Comparison of ENCODE assay signal across 8 cellular contexts in the genomic region with DNA sequence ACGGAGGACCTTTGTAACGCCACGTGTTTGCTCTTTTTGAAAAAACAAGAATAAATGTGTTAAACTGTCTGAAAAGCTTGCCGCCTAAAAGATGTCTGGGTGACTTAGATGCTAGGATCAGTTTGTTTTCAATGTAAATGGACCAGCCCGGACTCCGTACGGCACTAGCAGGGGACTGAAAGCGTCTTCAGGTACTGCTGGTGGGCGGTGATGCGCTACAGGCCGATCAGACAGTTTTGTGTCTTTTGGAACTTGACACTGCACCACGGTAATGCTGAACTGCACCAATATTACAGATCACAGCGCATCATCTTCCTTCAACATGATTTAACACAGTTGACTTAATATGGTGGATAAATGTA. TPM values are rescaled to one million over a fixed set of nuclear protein-coding genes. Genes with fewer than 3 reads are reported as not detected.
DNase-seq lines count a peak whose midpoint lies in the region; ATAC-seq and TF ChIP-seq lines count a peak whose summit lies in the region.

No MANE protein-coding gene starts in this region.

- H3K27me3 Mint-ChIP-seq in activated CD4-positive, alpha-beta memory T cell treated with anti-CD3 and anti-CD28 coated beads, Interleukin-2, amount 10 ng/mL, durations not matched to agents 7 days and 5 days: no peaks in the 10 kb centered on the region
- no peaks in the 10 kb centered on the region for H3K27me3 Mint-ChIP-seq in nephron progenitor cell (ENCODE audit: low read depth, poor library complexity)

- DNase-seq in NCI-H1436 (lab: John Stamatoyannopoulos, UW) (peak; percentile 18), NCI-H1436 treated with DMSO at 0.1 percent for 48 hours (lab: John Stamatoyannopoulos, UW) (no peak), Karpas-422 (no peak), fibroblast of lung (ENCODE audit: low read depth in 2 of 2) (peak; percentile 33 to 53), nephron progenitor cell (no peak), uterus (no peak)
- no peak for DNase-seq in activated CD4-positive, alpha-beta memory T cell treated with anti-CD3 and anti-CD28 coated beads, Interleukin-2, amount 10 ng/mL, durations not matched to agents 7 days and 5 days

- intact Hi-C loops in uterus (cut with DNase I; ENCODE audit: low total_unique reads): no loop called here

- CTCF ChIA-PET in activated CD4-positive, alpha-beta memory T cell treated with anti-CD3 and anti-CD28 coated beads, Interleukin-2, amount 10 ng/mL, durations not matched to agents 7 days and 5 days (lab: Charles Lee): interaction anchor here (1.2 to 3.2 kb wide), 16 partner anchors 13 to 390 kb away, joined by 3 to 31 read pairs (median 6); partner anchors contain the start of genes DNAAF1, HSDL1 and TAF1C

- no peak for ATAC-seq in HG03439 (IDR thresholded peaks at IDR 0.05; ENCODE audit: unreplicated experiment)

- H3K36me3 ChIP-seq in Karpas-422 (ENCODE audit: insufficient read depth, low read length): no peaks in the 10 kb centered on the region; the same call in 1 of the 2 replicates
- H3K36me3 ChIP-seq in fibroblast of lung (ENCODE audit: control insufficient read depth, insufficient read depth, low read length): peaks cover 2% of the 10 kb centered on the region
- no peaks in the 10 kb centered on the region for H3K36me3 ChIP-seq in uterus

- POLR2A ChIA-PET in activated CD4-positive, alpha-beta memory T cell treated with anti-CD3 and anti-CD28 coated beads, Interleukin-2, amount 10 ng/mL, durations not matched to agents 7 days and 5 days (lab: Charles Lee): interaction anchor here (0.8 to 3.7 kb wide), 28 partner anchors 10 to 1683 kb away, joined by 3 to 38 read pairs (median 6); partner anchors contain the start of genes DNAAF1, HSBP1, HSDL1 and MEAK7

- H3K4me1 ChIP-seq in Karpas-422 (ENCODE audit: low read length) (peaks cover 23% of the 10 kb centered on the region), fibroblast of lung (ENCODE audit: control insufficient read depth, extremely low read depth, insufficient read depth, low read length) (no peaks in the 10 kb centered on the region), uterus (peaks cover 0 to 7% of the 10 kb centered on the region in 2 donors)

- H3K27ac Mint-ChIP-seq in activated CD4-positive, alpha-beta memory T cell treated with anti-CD3 and anti-CD28 coated beads, Interleukin-2, amount 10 ng/mL, durations not matched to agents 7 days and 5 days: peak overlapping the region; percentile 85
- H3K27ac Mint-ChIP-seq in nephron progenitor cell: peak overlapping the region; percentile 75

- peak overlapping the region; percentile 17; the same call in 1 of the 2 replicates for H2AFZ ChIP-seq in Karpas-422 (ENCODE audit: low read length)
- peak overlapping the region; percentile 86 for H2AFZ ChIP-seq in fibroblast of lung (ENCODE audit: low read length)

- H3K79me2 ChIP-seq in Karpas-422 (ENCODE audit: low read length): peaks cover 39% of the 10 kb centered on the region
- peaks cover 32% of the 10 kb centered on the region for H3K79me2 ChIP-seq in fibroblast of lung (ENCODE audit: control insufficient read depth, insufficient read depth, low read length)

- H3K4me1 Mint-ChIP-seq in activated CD4-positive, alpha-beta memory T cell treated with anti-CD3 and anti-CD28 coated beads, Interleukin-2, amount 10 ng/mL, durations not matched to agents 7 days and 5 days: peaks cover 24% of the 10 kb centered on the region
- peaks cover 28% of the 10 kb centered on the region for H3K4me1 Mint-ChIP-seq in nephron progenitor cell

- H3K9me3 ChIP-seq in Karpas-422 (ENCODE audit: low read length) (no peaks in the 10 kb centered on the region), fibroblast of lung (ENCODE audit: control insufficient read depth, insufficient read depth, low read depth, low read length) (no peaks in the 10 kb centered on the region), uterus (no peaks in the 10 kb centered on the region)

- TF ChIP-seq CTCF in fibroblast of lung (conservative IDR thresholded peaks at IDR 0.05 in 1 of 2, IDR thresholded peaks at IDR 0.05 in 1 of 2; ENCODE audit: low read depth in 1 of 2, low read length in 2 of 2): no peak
- TF ChIP-seq CTCF in nephron progenitor cell (IDR thresholded peaks at IDR 0.05): no peak
- no peak for TF ChIP-seq CTCF in uterus (IDR thresholded peaks at IDR 0.05)

- H3K4me3 Mint-ChIP-seq in activated CD4-positive, alpha-beta memory T cell treated with anti-CD3 and anti-CD28 coated beads, Interleukin-2, amount 10 ng/mL, durations not matched to agents 7 days and 5 days: peak overlapping the region; percentile 84
- peak overlapping the region; percentile 95 for H3K4me3 Mint-ChIP-seq in nephron progenitor cell

- H3K4me2 ChIP-seq in Karpas-422 (ENCODE audit: low read depth, low read length, poor library complexity, severe bottlenecking) (peak overlapping the region; percentile 89), fibroblast of lung (ENCODE audit: extremely low read depth, insufficient read depth, low read length) (peak overlapping the region; percentile 92)

- H3K27ac ChIP-seq in Karpas-422 (ENCODE audit: low read length): peak overlapping the region; percentile 82
- H3K27ac ChIP-seq in fibroblast of lung (ENCODE audit: insufficient read depth, low read length): peak overlapping the region; percentile 92
- peak overlapping the region; percentile 83 to 89 for H3K27ac ChIP-seq in uterus

- no peaks in the 10 kb centered on the region for H3K9me2 ChIP-seq in Karpas-422 (replicated peaks; ENCODE audit: insufficient read depth, low read length)

- H3K27me3 ChIP-seq in Karpas-422 (ENCODE audit: low read length): no peaks in the 10 kb centered on the region
- no peaks in the 10 kb centered on the region for H3K27me3 ChIP-seq in fibroblast of lung (ENCODE audit: control insufficient read depth, insufficient read depth, low read length)
- H3K27me3 ChIP-seq in uterus: no peaks in the 10 kb centered on the region

- 0 out of 2 replicates have a peak, but pooled peaks cover 4% of the 10 kb centered on the region for H4K20me1 ChIP-seq in Karpas-422 (ENCODE audit: insufficient read depth, low read depth, low read length)
- H4K20me1 ChIP-seq in fibroblast of lung (ENCODE audit: control insufficient read depth, extremely low read depth, insufficient read depth, low read length): no peaks in the 10 kb centered on the region

- no peaks in the 10 kb centered on the region for H3K9me3 Mint-ChIP-seq in activated CD4-positive, alpha-beta memory T cell treated with anti-CD3 and anti-CD28 coated beads, Interleukin-2, amount 10 ng/mL, durations not matched to agents 7 days and 5 days
- H3K9me3 Mint-ChIP-seq in nephron progenitor cell: no peaks in the 10 kb centered on the region

- H3K9ac ChIP-seq in Karpas-422 (ENCODE audit: low read length) (peak overlapping the region; percentile 98), fibroblast of lung (ENCODE audit: insufficient read depth, low read length) (peak overlapping the region; percentile 97)

- H3K4me3 ChIP-seq in Karpas-422 (ENCODE audit: low read length): peak overlapping the region; percentile 91
- peak overlapping the region; percentile 68 to 98 (median 90) for H3K4me3 ChIP-seq in fibroblast of lung (replicated peaks in 1 of 4; ENCODE audit: control extremely low read depth in 1 of 4, insufficient read depth in 1 of 4, low read depth in 3 of 4, low read length in 4 of 4)
- peak overlapping the region; percentile 69 to 99 for H3K4me3 ChIP-seq in uterus

- peaks cover 4% of the 10 kb centered on the region for H3K36me3 Mint-ChIP-seq in activated CD4-positive, alpha-beta memory T cell treated with anti-CD3 and anti-CD28 coated beads, Interleukin-2, amount 10 ng/mL, durations not matched to agents 7 days and 5 days (ENCODE audit: low read depth)
- H3K36me3 Mint-ChIP-seq in nephron progenitor cell (ENCODE audit: low read depth): peaks cover 8% of the 10 kb centered on the region

- no peak for TF ChIP-seq POLR2A in uterus (IDR thresholded peaks at IDR 0.05)

RNA-seq across cellular contexts. Expression of gene MBTPS1, which starts 0.7 kb away (rescaled TPM):
- total RNA-seq in Karpas-422 (2014; rRNA removed; shearing (Covaris generic); ENCODE audit: low replicate concordance): 80.9 and 94.7 TPM in 2 replicates
- 10 to 100 TPM; 46.4 to 50.4 TPM for total RNA-seq in activated CD4-positive, alpha-beta memory T cell treated with anti-CD3 and anti-CD28 coated beads, Interleukin-2, amount 10 ng/mL, durations not matched to agents 7 days and 5 days
- 96.0 and 109 TPM in 2 replicates for total RNA-seq in fibroblast of lung
- 65.9 and 80.3 TPM in 2 replicates for polyA plus RNA-seq in fibroblast of lung
- polyA plus RNA-seq in fibroblast of lung (2012): 62.3 and 82.6 TPM in 2 replicates
- polyA minus RNA-seq in fibroblast of lung (ENCODE audit: low replicate concordance): 96.5 and 98.7 TPM in 2 replicates
- total RNA-seq in uterus: 100 to 1,000 TPM in 3 of 4 donors, 10 to 100 TPM in 1; 63.0 to 162 (median 112) TPM

RNA-seq across cellular contexts. Expression of gene HSDL1, which starts 27.5 kb away (rescaled TPM):
- 26.0 and 55.2 TPM in 2 replicates for total RNA-seq in Karpas-422 (2014; rRNA removed; shearing (Covaris generic); ENCODE audit: low replicate concordance)
- 10 to 100 TPM; 15.2 to 16.3 TPM for total RNA-seq in activated CD4-positive, alpha-beta memory T cell treated with anti-CD3 and anti-CD28 coated beads, Interleukin-2, amount 10 ng/mL, durations not matched to agents 7 days and 5 days
- total RNA-seq in fibroblast of lung (21.8 and 24.8 TPM in 2 replicates), uterus (10 to 100 TPM; 10.5 to 46.4 (median 22.3) TPM)
- polyA plus RNA-seq in fibroblast of lung: 18.3 and 23.6 TPM in 2 replicates
- polyA plus RNA-seq in fibroblast of lung (2012): 10.5 and 12.6 TPM in 2 replicates
- polyA minus RNA-seq in fibroblast of lung (ENCODE audit: low replicate concordance): 6.0 and 10.2 TPM in 2 replicates

RNA-seq across cellular contexts. Expression of gene DNAAF1, which starts 27.6 kb away (rescaled TPM):
- total RNA-seq in Karpas-422 (2014; rRNA removed; shearing (Covaris generic); ENCODE audit: low replicate concordance): not detected in 2 replicates
- total RNA-seq in activated CD4-positive, alpha-beta memory T cell treated with anti-CD3 and anti-CD28 coated beads, Interleukin-2, amount 10 ng/mL, durations not matched to agents 7 days and 5 days: not detected
- total RNA-seq in fibroblast of lung (not detected in 2 replicates), uterus (1 to 10 TPM in 3 of 4 donors, under 1 TPM in 1; 0.77 to 8.2 (median 2.7) TPM)
- polyA plus RNA-seq in fibroblast of lung: not detected in 2 replicates
- polyA plus RNA-seq in fibroblast of lung (2012): 0.05 TPM in 1 of 2 replicates, not detected in the other
- not detected in 2 replicates for polyA minus RNA-seq in fibroblast of lung (ENCODE audit: low replicate concordance)

Comparison
In these comparisons a context has a peak if more than half of its experiments do, and no peak if none do; other contexts are left out.
1. DNase-seq: peak in NCI-H1436 (single experiment) and fibroblast of lung (2 of 2); none in NCI-H1436 treated with DMSO at 0.1 percent for 48 hours (single experiment), Karpas-422 (single experiment), activated CD4-positive, alpha-beta memory T cell treated with anti-CD3 and anti-CD28 coated beads, Interleukin-2, amount 10 ng/mL, durations not matched to agents 7 days and 5 days (single experiment), nephron progenitor cell (single experiment) and uterus (0 of 2).
2. Peak in every context shown above with its lines, with median percentiles within 50 percentile points of each other: H3K27ac ChIP-seq and H3K4me3 ChIP-seq.